9 cellular contexts compared by ENCODE assay signal in genomic region chr13:36297259-36297599, GRCh38. TPM values are rescaled to one million over a fixed set of nuclear protein-coding genes. Genes with fewer than 3 reads are reported as not detected.
DNase-seq lines count a peak whose midpoint lies in the region; ATAC-seq, FAIRE-seq and TF ChIP-seq lines count a peak whose summit lies in the region.
"Had no signal": no experiment of that assay in that cellular context is flagged by ENCODE, and none has a peak within 500 bp of the region (broad histone marks: within the 10 kb centered on the region; RNA-seq: fewer than 3 reads in every experiment).

No MANE protein-coding gene starts in this region.

- in situ Hi-C loops in GM12878 (cut with MboI): no loop called here

- peak overlapping the region; percentile 84; the same call in 1 of the 2 replicates for H3K4me2 ChIP-seq in GM12878 (ENCODE audit: control insufficient read depth, insufficient read depth)

- TF ChIP-seq EP300 in GM12878 (IDR thresholded peaks at IDR 0.05; ENCODE audit: borderline replicate concordance in 1 of 2, control insufficient read depth in 1 of 2, low read depth in 2 of 2, low read length in 2 of 2): no peak

- peak overlapping the region; percentile 80 for H2AFZ ChIP-seq in GM12878 (ENCODE audit: control insufficient read depth, low read depth, low read length)

- CTCF ChIA-PET in AG04450 (lab: Charles Lee): interaction anchor here (1.4 to 3.6 kb wide), 2 partner anchors 14 to 22 kb away, joined by 5 to 15 read pairs; no protein-coding TSS in a partner anchor
- CTCF ChIA-PET in GM12878 (lab: Yijun Ruan, JAX): interaction anchor here (0.7 to 1.3 kb wide), 2 partner anchors 16 to 22 kb away, joined by 3 read pairs; no protein-coding TSS in a partner anchor

- TF ChIP-seq CTCF in AG04450 (IDR thresholded peaks at IDR 0.05; ENCODE audit: low read depth, low read length): no peak
- TF ChIP-seq CTCF in GM12878 (IDR thresholded peaks at IDR 0.05 in 2 of 3, conservative IDR thresholded peaks at IDR 0.05 in 1 of 3; ENCODE audit: control insufficient read depth in 2 of 3, extremely low read depth in 1 of 3, insufficient read depth in 1 of 3, low read depth in 3 of 3, low read length in 3 of 3): no peak
- no peak for TF ChIP-seq CTCF in kidney (IDR thresholded peaks at IDR 0.05; ENCODE audit: borderline replicate concordance, extremely low read depth, insufficient read depth)

- peak; percentile 41 for FAIRE-seq in GM12878 (lab: Jason Lieb, UNC)
- no peak for FAIRE-seq in kidney (lab: Jason Lieb, UNC)
- FAIRE-seq: islet of Langerhans had no signal

- no peak for TF ChIP-seq RAD21 in GM12878 (IDR thresholded peaks at IDR 0.05; ENCODE audit: insufficient read depth, low read depth, low read length)

- TF ChIP-seq POLR2A in GM12878 (IDR thresholded peaks at IDR 0.05; ENCODE audit: low read depth, low read length): no peak

- H3K4me1 ChIP-seq in HUES48 (ENCODE audit: control insufficient read depth, insufficient read depth, low read length) (peaks cover 40% of the 10 kb centered on the region), GM12878 (ENCODE audit: control insufficient read depth, insufficient read depth, low read length) (no peaks in the 10 kb centered on the region), kidney (ENCODE audit: control insufficient read depth in 1 of 2, insufficient read depth in 1 of 2, low read depth in 1 of 2, low read length in 2 of 2) (peaks cover 7% of the 10 kb centered on the region in 2 donors)

- H3K79me2 ChIP-seq in GM12878 (ENCODE audit: control insufficient read depth, insufficient read depth, low read length): no peaks in the 10 kb centered on the region

- SMC1A ChIA-PET in GM12878 (lab: Charles Lee; ENCODE audit: uncharacterized antibody, unreplicated experiment): interaction anchor here (1.5 kb wide), 1 partner anchor 12 kb away, joined by 3 read pairs; no protein-coding TSS in a partner anchor

- H3K36me3 ChIP-seq in HUES48 (ENCODE audit: control insufficient read depth, insufficient read depth, low read length) (peaks cover 31% of the 10 kb centered on the region), GM12878 (ENCODE audit: control insufficient read depth in 2 of 2, insufficient read depth in 2 of 2, low read length in 1 of 2) (no peaks in the 10 kb centered on the region), kidney (ENCODE audit: control insufficient read depth in 1 of 2, insufficient read depth in 2 of 2, low read length in 2 of 2) (no peaks in the 10 kb centered on the region)

- H3K9ac ChIP-seq in HUES48 (ENCODE audit: low read depth, low read length) (peak overlapping the region; percentile 94), GM12878 (ENCODE audit: control insufficient read depth, insufficient read depth, low read length) (peak overlapping the region; percentile 21; the same call in 1 of the 2 replicates), kidney (ENCODE audit: low read length in 2 of 2) (peak overlapping the region; percentile 56 to 70)

- RAD21 ChIA-PET in GM12878 (lab: Charles Lee; ENCODE audit: unreplicated experiment): no interaction called here

- intact Hi-C loops in GM12878 (cut with micrococcal nuclease; ENCODE audit: unreplicated experiment) (no loop called here), kidney (cut with DNase I) (no loop called here)

- H3K9me3 ChIP-seq in AG04450 (ENCODE audit: control insufficient read depth, insufficient read depth, low read length) (no peaks in the 10 kb centered on the region), HUES48 (ENCODE audit: control insufficient read depth, insufficient read depth, low read length) (peaks cover 4% of the 10 kb centered on the region; the same call in 1 of the 2 replicates), GM12878 (replicated peaks; ENCODE audit: control insufficient read depth, insufficient read depth, low read length) (no peaks in the 10 kb centered on the region), kidney (ENCODE audit: control insufficient read depth in 1 of 2, low read length in 2 of 2) (no peaks in the 10 kb centered on the region)

- DNase-seq in AG04450 (ENCODE audit: low read depth, low spot score): no peak
- no peak for DNase-seq in GM12878 (ENCODE audit: low read depth, low spot score)
- no peak for DNase-seq in kidney
- DNase-seq in stromal cell of bone marrow (ENCODE audit: low read depth): peak; percentile 15
- DNase-seq in NCI-H128 (lab: John Stamatoyannopoulos, UW; ENCODE audit: unreplicated experiment): no peak
- DNase-seq in inferior parietal cortex (ENCODE audit: extremely low spot score): no peak

- ATAC-seq in GM19025 (IDR thresholded peaks at IDR 0.05; ENCODE audit: low read depth, unreplicated experiment) (peak; percentile 46), GM12878 (peak; percentile 79)

- H4K20me1 ChIP-seq in GM12878 (ENCODE audit: control insufficient read depth, insufficient read depth): no peaks in the 10 kb centered on the region

- H3K4me3 ChIP-seq in AG04450 (ENCODE audit: low read depth, low read length): peak overlapping the region; percentile 74
- H3K4me3 ChIP-seq in HUES48 (ENCODE audit: low read depth, low read length): peak overlapping the region; percentile 73
- peak overlapping the region; percentile 56 for H3K4me3 ChIP-seq in GM12878
- H3K4me3 ChIP-seq in kidney (ENCODE audit: low read length in 2 of 2): peak overlapping the region; percentile 72 to 85

- H3K27ac ChIP-seq in AG04450 (ENCODE audit: low read depth, low read length) (peak overlapping the region; percentile 59), HUES48 (ENCODE audit: low read depth, low read length) (peak overlapping the region; percentile 95), GM12878 (ENCODE audit: control insufficient read depth, insufficient read depth) (no peak overlapping the region), kidney (ENCODE audit: low read depth in 2 of 2, low read length in 2 of 2) (peak overlapping the region in 1 of 2 donors; percentile 49)

- no TSS peak for BruUV-seq in GM12878 (replicated peaks; lab: Mats Ljungman, UMichigan)

- POLR2A ChIA-PET in AG04450 (lab: Yijun Ruan, JAX): interaction anchor here (1.2 kb wide), 1 partner anchor 318 kb away, joined by 3 read pairs; no protein-coding TSS in a partner anchor
- POLR2A ChIA-PET in GM12878 (lab: Charles Lee): interaction anchor here (0.6 kb wide), 1 partner anchor 13 kb away, joined by 3 read pairs; no protein-coding TSS in a partner anchor

- WGBS in GM12878 (ENCODE audit: insufficient coverage, insufficient replicate concordance, low lambda C conversion rate, missing lambda C conversion rate): 5% methylated on average over 9 of the region's 11 CpGs

- no peaks in the 10 kb centered on the region for H3K27me3 ChIP-seq in AG04450 (ENCODE audit: control insufficient read depth, insufficient read depth, low read length)
- no peaks in the 10 kb centered on the region for H3K27me3 ChIP-seq in HUES48 (ENCODE audit: control insufficient read depth, insufficient read depth, low read length)
- H3K27me3 ChIP-seq in GM12878 (replicated peaks in 1 of 2; ENCODE audit: control insufficient read depth in 2 of 2, insufficient read depth in 2 of 2, low read length in 1 of 2): peaks cover 0 to 8% of the 10 kb centered on the region in 2 experiments; a peak in 2 of 4 replicates

RNA-seq across cellular contexts. Expression of gene CCDC169, which starts 0.4 kb away (rescaled TPM):
- polyA plus RNA-seq in AG04450 (2011; rRNA removed) (1.3 and 2.2 TPM in 2 replicates), GM12878 (2011; rRNA removed) (1.4 and 1.7 TPM in 2 replicates), GM12878 (2014; fragmentation: Illumina TruSeq; extraction: Trizol) (0.24 TPM in 1 of 2 replicates, not detected in the other), GM12878 (2014; fragmentation: Nextera tagmentation; extraction: Ambion mirVana) (under 1 TPM; 0.13 to 0.37 TPM), GM12878 (2014; rRNA removed) (not detected in 2 replicates), GM12878 (2016; fragmentation: Nextera tagmentation; extraction: Ambion mirVana) (under 1 TPM in 1 of 2 experiments, not detected in 1; 0.25 TPM), kidney (ENCODE audit: insufficient read depth, low read depth, low replicate concordance) (2.5 TPM)
- polyA minus RNA-seq in AG04450 (2011; rRNA and poly(A)+ RNA removed): 1.1 and 2.4 TPM in 2 replicates
- total RNA-seq in GM12878 (2013; cell fraction: nucleolus; rRNA removed): 0.23 TPM in 1 of 2 replicates, not detected in the other
- total RNA-seq in GM12878 (2014; rRNA removed) (0.22 TPM in 1 of 2 replicates, not detected in the other), GM12878 (2014; rRNA removed; fragmentation: Illumina TruSeq; extraction: Trizol) (0.13 TPM in 1 of 2 replicates, not detected in the other), GM12878 (2021) (not detected in 2 replicates), kidney (1.5 TPM)
- polyA plus RNA-seq in GM12878 (2011; ENCODE audit: low read depth): not detected
- polyA plus RNA-seq in GM12878 (2011; cell fraction: cytosol; rRNA removed): 0.38 and 0.46 TPM in 2 replicates
- 1.5 TPM in 2 replicates for polyA plus RNA-seq in GM12878 (2011; cell fraction: nucleus; rRNA removed)
- polyA plus RNA-seq in GM12878 (2012): not detected in 2 replicates
- 0.80 and 0.82 TPM in 2 replicates for polyA minus RNA-seq in GM12878 (2011; rRNA and poly(A)+ RNA removed)
- polyA minus RNA-seq in GM12878 (2011; cell fraction: cytosol; rRNA and poly(A)+ RNA removed): not detected in 2 replicates
- polyA minus RNA-seq in GM12878 (2011; cell fraction: nucleus; rRNA and poly(A)+ RNA removed): 1.1 and 2.1 TPM in 2 replicates

RNA-seq across cellular contexts. Expression of gene SPART, which starts 49.0 kb away (rescaled TPM):
- polyA plus RNA-seq in AG04450 (2011; rRNA removed) (69.7 and 94.6 TPM in 2 replicates), GM12878 (2011; rRNA removed) (52.2 and 63.5 TPM in 2 replicates), GM12878 (2014; fragmentation: Illumina TruSeq; extraction: Trizol) (74.6 and 105 TPM in 2 replicates), GM12878 (2014; fragmentation: Nextera tagmentation; extraction: Ambion mirVana) (10 to 100 TPM; 17.6 to 20.9 TPM), GM12878 (2014; rRNA removed) (34.4 and 35.9 TPM in 2 replicates), GM12878 (2016; fragmentation: Nextera tagmentation; extraction: Ambion mirVana) (10 to 100 TPM; 59.7 to 65.9 TPM), kidney (ENCODE audit: insufficient read depth, low read depth, low replicate concordance) (47.8 TPM)
- polyA minus RNA-seq in AG04450 (2011; rRNA and poly(A)+ RNA removed): 38.9 and 54.1 TPM in 2 replicates
- 18.2 and 20.4 TPM in 2 replicates for total RNA-seq in GM12878 (2013; cell fraction: nucleolus; rRNA removed)
- total RNA-seq in GM12878 (2014; rRNA removed) (20.9 and 22.1 TPM in 2 replicates), GM12878 (2014; rRNA removed; fragmentation: Illumina TruSeq; extraction: Trizol) (48.3 and 50.0 TPM in 2 replicates), GM12878 (2021) (35.6 and 36.2 TPM in 2 replicates), kidney (66.1 TPM)
- 10.0 TPM for polyA plus RNA-seq in GM12878 (2011; ENCODE audit: low read depth)
- 31.9 and 34.3 TPM in 2 replicates for polyA plus RNA-seq in GM12878 (2011; cell fraction: cytosol; rRNA removed)
- 33.9 and 42.0 TPM in 2 replicates for polyA plus RNA-seq in GM12878 (2011; cell fraction: nucleus; rRNA removed)
- polyA plus RNA-seq in GM12878 (2012): 10.0 and 14.3 TPM in 2 replicates
- 44.0 and 81.4 TPM in 2 replicates for polyA minus RNA-seq in GM12878 (2011; rRNA and poly(A)+ RNA removed)
- 24.3 and 33.4 TPM in 2 replicates for polyA minus RNA-seq in GM12878 (2011; cell fraction: cytosol; rRNA and poly(A)+ RNA removed)
- 9.1 and 14.5 TPM in 2 replicates for polyA minus RNA-seq in GM12878 (2011; cell fraction: nucleus; rRNA and poly(A)+ RNA removed)

Comparison
In these comparisons a context has a peak if more than half of its experiments do, and no peak if none do; other contexts are left out.
1. H3K9ac ChIP-seq: peak in every context shown above with its lines; median percentile 94 in HUES48; 63 in kidney; 21 in GM12878.